25 cellular contexts compared by ENCODE assay signal in genomic region chr1:175232335-175232734, GRCh38.
"Had no signal": no experiment of that assay in that cellular context is flagged by ENCODE, and none has a peak within 500 bp of the region (broad histone marks: within the 10 kb centered on the region; RNA-seq: fewer than 3 reads in every experiment).

No MANE protein-coding gene starts in this region.

- H3K27ac ChIP-seq: adrenal gland, cardiac muscle cell, foreskin keratinocyte, tibial artery had no signal

- H3K9me3 ChIP-seq: adrenal gland, tibial artery had no signal

- H3K4me1 ChIP-seq: adrenal gland, foreskin keratinocyte, tibial artery had no signal

- H3K36me3 ChIP-seq: adrenal gland, cardiac muscle cell, tibial artery had no signal

- H3K27me3 ChIP-seq: adrenal gland, cardiac muscle cell, foreskin keratinocyte, tibial artery had no signal

- H3K27ac Mint-ChIP-seq: effector memory CD8-positive, alpha-beta T cell; nephron; T-helper 1 cell treated with Interleukin-12 subunit alpha and Interleukin-12 subunit beta and Interleukin-4 antibody, amounts not matched to agents 30 μg/mL and 1 μg/mL, for 36 hours had no signal

- H3K4me3 ChIP-seq: adrenal gland, cardiac muscle cell, lung, tibial artery had no signal

- ATAC-seq: activated naive CD4-positive, alpha-beta T cell treated with anti-CD3 and anti-CD28 coated beads, Interleukin-2, amount 50 U/mL, for 72 hours; effector memory CD8-positive, alpha-beta T cell; foreskin keratinocyte; left lobe of liver; stimulated activated naive CD8-positive, alpha-beta T cell treated with anti-CD3 and anti-CD28 coated beads, Interleukin-15, Interleukin-2, amounts not matched to agents 100 U/mL and 50 U/mL, for 24 hours had no signal

- H3K9me3 Mint-ChIP-seq: effector memory CD8-positive, alpha-beta T cell had no signal

- H3K4me1 Mint-ChIP-seq: nephron had no signal

- DNase-seq: activated CD4-positive, alpha-beta T cell treated with anti-CD3 and anti-CD28 coated beads, Interleukin-2, amount 50 U/mL, for 1 hour; activated CD4-positive, CD25-positive, alpha-beta regulatory T cell treated with anti-CD3 and anti-CD28 coated beads, Interleukin-2, amount 50 U/mL, for 72 hours; activated CD8-positive, alpha-beta memory T cell treated with anti-CD3 and anti-CD28 coated beads for 24 hours; activated CD8-positive, alpha-beta memory T cell treated with anti-CD3 and anti-CD28 coated beads, Interleukin-2, amount 50 U/mL, for 48 hours; activated effector memory CD4-positive, alpha-beta T cell treated with Interleukin-2 at 50 U/mL for 16 hours; activated T-cell treated with anti-CD3 and anti-CD28 coated beads, Interleukin-2, amount 50 U/mL, for 48 hours; dermis blood vessel endothelial cell; effector memory CD8-positive, alpha-beta T cell; foreskin keratinocyte; glutamatergic neuron; nucleus accumbens; retina; stimulated activated CD4-positive, alpha-beta T cell treated with anti-CD3 and anti-CD28 coated beads, Interleukin-12 subunit alpha, Interleukin-12 subunit beta, amount 100 ng/mL, for 4 hours; stimulated activated CD4-positive, alpha-beta T cell treated with anti-CD3 and anti-CD28 coated beads, Interleukin-1b, Interleukin-23, amount 100 ng/mL, for 48 hours; stimulated activated CD8-positive, alpha-beta memory T cell treated with anti-CD3 and anti-CD28 coated beads, Interleukin-4, amount 100 ng/mL, for 48 hours; stimulated activated naive CD8-positive, alpha-beta T cell treated with anti-CD3 and anti-CD28 coated beads, Interleukin-15, Interleukin-2, amounts not matched to agents 100 U/mL and 50 U/mL, for 24 hours; substantia nigra; tibial artery had no signal

- H3K4me3 Mint-ChIP-seq: effector memory CD8-positive, alpha-beta T cell; nephron; T-helper 1 cell treated with Interleukin-12 subunit alpha and Interleukin-12 subunit beta and Interleukin-4 antibody, amounts not matched to agents 30 μg/mL and 1 μg/mL, for 36 hours had no signal
